In genomic region chr17:75704963-75705875, GRCh38 we compare ENCODE assay signal across 15 cellular contexts. TPM values are rescaled to one million over a fixed set of nuclear protein-coding genes. Genes with fewer than 3 reads are reported as not detected.
DNase-seq lines count a peak whose midpoint lies in the region; ATAC-seq and TF ChIP-seq lines count a peak whose summit lies in the region.
"Had no signal": no experiment of that assay in that cellular context is flagged by ENCODE, and none has a peak within 500 bp of the region (broad histone marks: within the 10 kb centered on the region; RNA-seq: fewer than 3 reads in every experiment).

No MANE protein-coding gene starts in this region.

- H3K4me3 ChIP-seq in mucosa of descending colon = no peak overlapping the region
- H3K4me3 ChIP-seq: BLaER1 treated with 17β-estradiol and CSF1 and Interleukin-3, amounts not matched to agents 10 nM and 100 nM had no signal

- intact Hi-C loops in left ventricle myocardium superior (cut with micrococcal nuclease) (no loop called here), mucosa of descending colon (cut with DNase I, micrococcal nuclease) (no loop called here)

- peaks cover 5% of the 10 kb centered on the region for H3K4me1 ChIP-seq in mucosa of descending colon (ENCODE audit: low read depth)

- H3K9me3 ChIP-seq in mucosa of descending colon = no peaks in the 10 kb centered on the region
- H3K9me3 ChIP-seq: BLaER1 treated with 17β-estradiol and CSF1 and Interleukin-3, amounts not matched to agents 10 nM and 100 nM had no signal

- no peak for TF ChIP-seq CTCF in mucosa of descending colon (IDR thresholded peaks at IDR 0.05)

- H3K27ac ChIP-seq in caudate nucleus (ENCODE audit: low read depth, low read length) (peak overlapping the region; percentile 80), substantia nigra (ENCODE audit: low read depth, low read length, poor library complexity, severe bottlenecking) (peak overlapping the region; percentile 83)
- H3K27ac ChIP-seq: BLaER1 treated with 17β-estradiol and CSF1 and Interleukin-3, amounts not matched to agents 10 nM and 100 nM had no signal

- no peaks in the 10 kb centered on the region for H3K36me3 ChIP-seq in mucosa of descending colon (ENCODE audit: low read depth)

- peak; percentile 73 for ATAC-seq in left ventricle myocardium superior
- no peak for ATAC-seq in mucosa of descending colon

- DNase-seq in HUDEP-2 (lab: John Stamatoyannopoulos, UW; ENCODE audit: unreplicated experiment in 76 of 76) (peak in 60 of 76 experiments; percentile 9 to 77 (median 48)), caudate nucleus (lab: John Stamatoyannopoulos, UW) (peak in 20 of 61 donors; percentile 14 to 60 (median 32)), left ventricle myocardium superior (peak; percentile 54), substantia nigra (lab: John Stamatoyannopoulos, UW) (peak in 6 of 49 donors; percentile 12 to 36 (median 29)), GDM1 (lab: John Stamatoyannopoulos, UW) (no peak), NCI-H1092 (lab: John Stamatoyannopoulos, UW) (no peak), mucosa of descending colon (no peak)
- DNase-seq: EL, IMR-90, NCI-H1417 treated with DMSO at 0.1 percent for 48 hours, NCI-H2081, NCI-H2227 treated with DMSO at 0.1 percent for 48 hours, NCI-H526 treated with DMSO at 0.1 percent for 48 hours, RPMI8226 had no signal

RNA-seq across cellular contexts. Expression of gene ITGB4, which starts 16.0 kb away (rescaled TPM):
- 8.8 TPM for total RNA-seq in left ventricle myocardium superior
- 100 to 1,000 TPM; 153 to 307 (median 246) TPM for total RNA-seq in mucosa of descending colon

RNA-seq across cellular contexts. Expression of gene SAP30BP, which starts 38.1 kb away (rescaled TPM):
- total RNA-seq in left ventricle myocardium superior (47.8 TPM), mucosa of descending colon (10 to 100 TPM; 76.5 to 83.8 (median 76.9) TPM)

RNA-seq across cellular contexts. Expression of gene RECQL5, which starts 38.3 kb away (rescaled TPM):
- total RNA-seq in left ventricle myocardium superior = 14.3 TPM
- 10 to 100 TPM; 29.3 to 41.9 (median 30.1) TPM for total RNA-seq in mucosa of descending colon

RNA-seq across cellular contexts. Expression of gene GALK1, which starts 59.8 kb away (rescaled TPM):
- total RNA-seq in left ventricle myocardium superior (20.2 TPM), mucosa of descending colon (10 to 100 TPM in 2 of 3 donors, 1 to 10 TPM in 1; 7.1 to 18.2 (median 18.2) TPM)

Comparison
In these comparisons a context has a peak if more than half of its experiments do, and no peak if none do; other contexts are left out.
1. DNase-seq: peak in HUDEP-2 (60 of 76) and left ventricle myocardium superior (single experiment); none in GDM1 (single experiment), NCI-H1092 (single experiment) and mucosa of descending colon (0 of 3).
2. RNA of gene ITGB4, which starts 16.0 kb away (total RNA-seq): 153 to 307 TPM in mucosa of descending colon; 8.8 TPM in left ventricle myocardium superior (single experiment); every median in the first group is over 10 times any median in the second.